In genomic region chr9:87674565-87675299, GRCh38 we compare ENCODE assay signal across 1 cellular context.
A peak's percentile ranks its signal among the peaks of the same experiment; 100 is the strongest.
TF ChIP-seq lines count a peak whose summit lies in the region.

No MANE protein-coding gene starts in this region.

TF ChIP-seq in K562, 482 proteins besides CTCF, POLR2A, EP300 and RAD21 (continued from another document):
- TF ChIP-seq ZNF518B (CRISPR knock-in tag; IDR thresholded peaks at IDR 0.05) (no peak), MCM5 (IDR thresholded peaks at IDR 0.05; ENCODE audit: low read depth) (no peak), HMG20A (CRISPR knock-in tag; conservative IDR thresholded peaks at IDR 0.05) (no peak), ZNF274 (IDR thresholded peaks at IDR 0.05; ENCODE audit: borderline replicate concordance, low read depth, low read length) (no peak), ARNT (IDR thresholded peaks at IDR 0.05) (0 out of 4 replicates have a peak, but pooled peaks of 1 of the 2 experiments have one; percentile 41), EP400 (IDR thresholded peaks at IDR 0.05) (peak; percentile 57), SMAD2 (IDR thresholded peaks at IDR 0.05; ENCODE audit: low read depth, low read length) (no peak)
TF ChIP-seq in K562: peak in this region for 71.
